9 cellular contexts compared by ENCODE assay signal in the genomic region with DNA sequence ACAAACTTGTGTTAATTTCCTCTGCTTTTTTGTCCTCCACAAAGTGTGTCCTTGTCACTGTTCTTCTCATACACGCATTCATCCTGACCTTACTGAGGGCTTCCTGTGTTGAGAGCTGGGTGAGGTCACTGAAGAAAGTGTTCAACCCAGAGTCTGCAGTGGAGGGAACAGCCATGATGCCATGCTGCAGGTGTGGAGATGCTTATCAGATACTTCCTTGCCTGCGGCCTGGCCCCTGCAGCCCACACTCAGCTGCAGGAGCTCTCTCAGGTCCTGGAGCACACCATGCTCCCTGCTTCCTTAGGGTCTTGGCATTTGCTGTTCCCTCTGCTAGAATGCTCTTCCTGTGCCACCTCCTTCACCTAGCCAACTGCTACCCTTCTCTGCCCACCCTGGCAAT.
DNase-seq lines count a peak whose midpoint lies in the region; ATAC-seq, FAIRE-seq and TF ChIP-seq lines count a peak whose summit lies in the region.
"Had no signal": no experiment of that assay in that cellular context is flagged by ENCODE, and none has a peak within 500 bp of the region (broad histone marks: within the 10 kb centered on the region; RNA-seq: fewer than 3 reads in every experiment).

No MANE protein-coding gene starts in this region.

- no peaks in the 10 kb centered on the region for H3K9me3 Mint-ChIP-seq in activated T-cell treated with anti-CD3 and anti-CD28 coated beads, Interleukin-2, amount 50 U/mL, for 24 hours
- H3K9me3 Mint-ChIP-seq in naive thymus-derived CD8-positive, alpha-beta T cell, result no peaks in the 10 kb centered on the region

- no peak for TF ChIP-seq POLR2A in H54 (IDR thresholded peaks at IDR 0.05; ENCODE audit: low read depth, low read length)

- H3K36me3 ChIP-seq in H7 (replicated peaks; ENCODE audit: control insufficient read depth, insufficient read depth, low read length), result no peaks in the 10 kb centered on the region

- H3K4me3 Mint-ChIP-seq in activated T-cell treated with anti-CD3 and anti-CD28 coated beads, Interleukin-2, amount 50 U/mL, for 24 hours, result peak overlapping the region; percentile 53
- H3K4me3 Mint-ChIP-seq in naive thymus-derived CD8-positive, alpha-beta T cell, result peak overlapping the region in 9 of 10 donors; percentile 47 to 78 (median 70)

- no peaks in the 10 kb centered on the region for H3K27me3 ChIP-seq in H7 (ENCODE audit: control insufficient read depth, insufficient read depth, low read length)

- no peak for FAIRE-seq in H54 (lab: Jason Lieb, UNC)
- FAIRE-seq: TTC549 had no signal

- ATAC-seq in GM18502 (IDR thresholded peaks at IDR 0.05; ENCODE audit: poor library complexity, unreplicated experiment) (peak; percentile 60), HG03196 (IDR thresholded peaks at IDR 0.05; ENCODE audit: unreplicated experiment) (peak; percentile 37)
- ATAC-seq in naive thymus-derived CD8-positive, alpha-beta T cell, result peak; percentile 84 to 94

- DNase-seq in activated T-cell treated with anti-CD3 and anti-CD28 coated beads, Interleukin-2, amount 50 U/mL, for 24 hours, result peak; percentile 45
- DNase-seq in naive thymus-derived CD8-positive, alpha-beta T cell, result peak in 6 of 10 donors; percentile 4 to 57 (median 44)
- no peak for DNase-seq in AG20443 (ENCODE audit: low spot score)
- no peak for DNase-seq in H7
- no peak for DNase-seq in H54 (ENCODE audit: insufficient read length, low spot score)
- no peak for DNase-seq in NCI-H526 treated with DMSO at 0.1 percent for 48 hours (lab: John Stamatoyannopoulos, UW)

- H3K4me1 Mint-ChIP-seq in activated T-cell treated with anti-CD3 and anti-CD28 coated beads, Interleukin-2, amount 50 U/mL, for 24 hours (ENCODE audit: low read depth), result peaks cover 34% of the 10 kb centered on the region
- H3K4me1 Mint-ChIP-seq in naive thymus-derived CD8-positive, alpha-beta T cell, result peaks cover 20 to 34% (median 29%) of the 10 kb centered on the region in 4 donors

- H3K4me3 ChIP-seq in H7 (ENCODE audit: insufficient read depth, low read depth, low read length), result no peak overlapping the region

- H3K27me3 Mint-ChIP-seq in activated T-cell treated with anti-CD3 and anti-CD28 coated beads, Interleukin-2, amount 50 U/mL, for 24 hours, result no peaks in the 10 kb centered on the region
- no peaks in the 10 kb centered on the region for H3K27me3 Mint-ChIP-seq in naive thymus-derived CD8-positive, alpha-beta T cell

- POLR2A ChIA-PET in naive thymus-derived CD8-positive, alpha-beta T cell (lab: Charles Lee), result interaction anchor here (0.6 to 1.8 kb wide), 3 partner anchors 75 to 461 kb away, joined by 3 to 5 read pairs (median 3); no protein-coding TSS in a partner anchor

- no peaks in the 10 kb centered on the region for H3K36me3 Mint-ChIP-seq in activated T-cell treated with anti-CD3 and anti-CD28 coated beads, Interleukin-2, amount 50 U/mL, for 24 hours (ENCODE audit: low read depth)
- no peaks in the 10 kb centered on the region for H3K36me3 Mint-ChIP-seq in naive thymus-derived CD8-positive, alpha-beta T cell

- H3K27ac Mint-ChIP-seq in activated T-cell treated with anti-CD3 and anti-CD28 coated beads, Interleukin-2, amount 50 U/mL, for 24 hours, result peak overlapping the region; percentile 74
- peak overlapping the region in 8 of 10 donors; percentile 49 to 89 (median 74) for H3K27ac Mint-ChIP-seq in naive thymus-derived CD8-positive, alpha-beta T cell

Comparison
In these comparisons a context has a peak if more than half of its experiments do, and no peak if none do; other contexts are left out.
1. ATAC-seq: peak in every context shown above with its lines; median percentile 89 in naive thymus-derived CD8-positive, alpha-beta T cell; 60 in GM18502; 37 in HG03196.
2. DNase-seq: peak in activated T-cell treated with anti-CD3 and anti-CD28 coated beads, Interleukin-2, amount 50 U/mL, for 24 hours (single experiment) and naive thymus-derived CD8-positive, alpha-beta T cell (6 of 10); none in AG20443 (single experiment), H7 (single experiment), H54 (single experiment) and NCI-H526 treated with DMSO at 0.1 percent for 48 hours (single experiment).